ENCODE assay signal across 16 cellular contexts in genomic region chr20:57977588-57977987, GRCh38.
"Had no signal": no experiment of that assay in that cellular context is flagged by ENCODE, and none has a peak within 500 bp of the region (broad histone marks: within the 10 kb centered on the region; RNA-seq: fewer than 3 reads in every experiment).

No MANE protein-coding gene starts in this region.

- H3K79me2 ChIP-seq: hepatocyte had no signal

- ATAC-seq: activated CD8-positive, alpha-beta T cell treated with anti-CD3 and anti-CD28 coated beads for 36 hours; activated naive CD8-positive, alpha-beta T cell treated with anti-CD3 and anti-CD28 coated beads, Interleukin-2, amount 50 U/mL, for 24 hours; gastrocnemius medialis; stimulated activated naive CD8-positive, alpha-beta T cell treated with anti-CD3 and anti-CD28 coated beads, Interleukin-15, Interleukin-2, amounts not matched to agents 100 U/mL and 50 U/mL, for 24 hours had no signal

- H3K9me3 ChIP-seq: ascending aorta, gastrocnemius medialis had no signal

- H3K4me1 ChIP-seq: gastrocnemius medialis had no signal

- H3K4me2 ChIP-seq: hepatocyte had no signal

- DNase-seq: activated CD4-positive, alpha-beta T cell treated with anti-CD3 and anti-CD28 coated beads for 4 hours; activated CD8-positive, alpha-beta memory T cell treated with anti-CD3 and anti-CD28 coated beads, Interleukin-2, amount 50 U/mL, for 48 hours; activated CD8-positive, alpha-beta T cell treated with anti-CD3 and anti-CD28 coated beads for 36 hours; activated naive CD4-positive, alpha-beta T cell; activated naive CD8-positive, alpha-beta T cell treated with anti-CD3 and anti-CD28 coated beads, Interleukin-2, amount 50 U/mL, for 24 hours; cortex of kidney; effector CD8-positive, alpha-beta T cell; gastrocnemius medialis; kidney; nephron progenitor cell; stimulated activated CD4-positive, alpha-beta T cell treated with anti-CD3 and anti-CD28 coated beads, Interleukin-2, amount 100 ng/mL, for 48 hours; stimulated activated naive CD8-positive, alpha-beta T cell treated with anti-CD3 and anti-CD28 coated beads, Interleukin-15, Interleukin-2, amounts not matched to agents 100 U/mL and 50 U/mL, for 24 hours; T-helper 1 cell had no signal

- H3K27me3 ChIP-seq: ascending aorta, gastrocnemius medialis, hepatocyte had no signal

- H3K36me3 ChIP-seq: ascending aorta, gastrocnemius medialis had no signal

- H3K27ac ChIP-seq: ascending aorta, hepatocyte had no signal

- H2AFZ ChIP-seq: hepatocyte had no signal

- H3K4me3 ChIP-seq: ascending aorta, gastrocnemius medialis, hepatocyte, lung had no signal
